ENCODE assay signal across 10 cellular contexts in the genomic region with DNA sequence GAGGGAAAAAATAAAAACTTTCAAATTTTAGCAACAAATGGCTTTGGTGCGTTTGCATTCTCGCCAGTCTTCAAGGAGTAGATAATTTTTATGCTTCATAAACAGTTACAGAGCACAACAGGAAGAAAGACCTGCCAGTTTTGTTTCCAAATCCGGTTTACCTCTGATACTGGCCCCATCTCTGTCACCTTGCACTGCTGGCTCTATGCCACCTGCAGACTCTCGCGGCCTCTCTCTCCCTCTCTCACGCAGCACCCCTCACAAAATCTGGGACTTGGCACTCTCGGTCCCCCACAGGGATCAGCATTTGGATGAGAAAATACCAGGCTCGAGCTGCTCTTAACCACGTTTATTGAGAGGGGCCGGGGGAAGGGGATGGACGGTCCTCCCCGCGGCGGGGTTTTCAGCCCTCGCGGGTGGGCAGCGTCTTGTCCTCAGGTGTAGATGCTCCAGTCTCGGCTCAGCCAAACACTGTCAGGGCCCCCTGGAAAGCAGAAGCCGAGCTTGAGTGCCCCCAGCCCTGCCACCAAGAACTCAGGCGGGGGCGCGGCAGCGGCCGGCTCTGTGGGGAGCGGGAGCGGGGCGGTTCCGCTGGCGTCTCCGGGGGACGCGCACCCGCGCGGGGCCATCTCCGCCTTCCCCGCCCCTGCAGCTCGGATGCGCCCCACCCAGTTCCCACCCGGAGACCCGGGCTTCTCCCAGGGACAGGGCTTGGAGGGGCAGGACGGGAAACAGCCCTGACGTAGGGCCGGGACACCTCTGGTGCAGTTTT. TPM values are rescaled to one million over a fixed set of nuclear protein-coding genes. Genes with fewer than 3 reads are reported as not detected.
DNase-seq lines count a peak whose midpoint lies in the region; ATAC-seq, FAIRE-seq and TF ChIP-seq lines count a peak whose summit lies in the region.
"Had no signal": no experiment of that assay in that cellular context is flagged by ENCODE, and none has a peak within 500 bp of the region (broad histone marks: within the 10 kb centered on the region; RNA-seq: fewer than 3 reads in every experiment).

No MANE protein-coding gene starts in this region.

- H4K20me1 ChIP-seq in H1 (replicated peaks in 1 of 2; ENCODE audit: control insufficient read depth in 1 of 2, insufficient read depth in 2 of 2, low read length in 2 of 2), result peaks cover 0 to 4% of the 10 kb centered on the region in 2 experiments

- H2AFZ ChIP-seq in H1 (ENCODE audit: low read length), result 0 out of 2 replicates have a peak overlapping the region, but pooled peaks have one; percentile 50
- H2AFZ ChIP-seq in trophoblast cell (ENCODE audit: insufficient read depth, low read length, poor library complexity), result no peak overlapping the region

- CTCF ChIA-PET in H1 (lab: Charles Lee; ENCODE audit: partially characterized antibody), result interaction anchor here (0.6 to 1.6 kb wide), 5 partner anchors 17 to 79 kb away, joined by 3 to 5 read pairs (median 4); no protein-coding TSS in a partner anchor

- in situ Hi-C loops in transverse colon (cut with MboI; ENCODE audit: low pct_ligation_motif_present in 1 of 4, low pct_unique_long_range_greater_than_20kb in 1 of 4, low sequenced_read_pairs in 3 of 4), result no loop called here

- H4K91ac ChIP-seq in H1 (replicated peaks; ENCODE audit: insufficient read length, low read length) (no peak overlapping the region), trophoblast cell (ENCODE audit: low read depth, low read length) (no peak overlapping the region)

- no peak overlapping the region for H3K56ac ChIP-seq in H1 (replicated peaks; ENCODE audit: insufficient read length, low read depth, low read length)

- H3K4me1 ChIP-seq in H1 (replicated peaks in 1 of 4; ENCODE audit: control insufficient read depth in 3 of 4, insufficient read depth in 4 of 4, low read length in 3 of 4) (peaks cover 0 to 9% (median 3%) of the 10 kb centered on the region in 4 experiments; a peak in 5 of 7 replicates), trophoblast cell (ENCODE audit: control insufficient read depth in 1 of 2, insufficient read depth in 2 of 2, low read length in 2 of 2) (peaks cover 0 to 8% of the 10 kb centered on the region in 2 experiments), transverse colon (peaks cover 0 to 13% (median 5%) of the 10 kb centered on the region in 4 donors)

- H3K9me3 ChIP-seq in MG63 (peaks cover 3% of the 10 kb centered on the region; the same call in 1 of the 2 replicates), H1 (ENCODE audit: insufficient read depth in 2 of 2, low read depth in 1 of 2, low read length in 1 of 2) (no peaks in the 10 kb centered on the region), trophoblast cell (ENCODE audit: insufficient read depth, low read depth, low read length) (peaks cover 2% of the 10 kb centered on the region), transverse colon (no peaks in the 10 kb centered on the region)

- no peak for FAIRE-seq in H1 (lab: Jason Lieb, UNC)

- H3K23ac ChIP-seq in H1 (ENCODE audit: insufficient read length), result no peak overlapping the region
- no peak overlapping the region for H3K23ac ChIP-seq in trophoblast cell (ENCODE audit: low read length)

- no peak overlapping the region for H3K27ac ChIP-seq in H1 (ENCODE audit: low read depth, low read length)
- no peak overlapping the region for H3K27ac ChIP-seq in trophoblast cell (ENCODE audit: low read depth, low read length)
- H3K27ac ChIP-seq in transverse colon, result no peak overlapping the region

- peaks cover 17% of the 10 kb centered on the region; the same call in 1 of the 2 replicates for H3K23me2 ChIP-seq in H1 (ENCODE audit: low read depth, low read length)

- no peak overlapping the region for H2BK15ac ChIP-seq in H1 (ENCODE audit: low read length)

- no peak overlapping the region for H2BK5ac ChIP-seq in H1 (ENCODE audit: low read depth, low read length)
- no peak overlapping the region for H2BK5ac ChIP-seq in trophoblast cell (ENCODE audit: low read depth, low read length, poor library complexity)

- H3K79me1 ChIP-seq in H1 (ENCODE audit: low read depth, low read length), result no peaks in the 10 kb centered on the region
- no peaks in the 10 kb centered on the region for H3K79me1 ChIP-seq in trophoblast cell (ENCODE audit: low read length)

- no peak overlapping the region for H3K9ac ChIP-seq in H1 (replicated peaks in 1 of 4; ENCODE audit: extremely low read depth in 1 of 4, low read depth in 3 of 4, low read length in 3 of 4)
- H3K9ac ChIP-seq in trophoblast cell (ENCODE audit: low read length), result no peak overlapping the region

- no peak overlapping the region for H4K12ac ChIP-seq in trophoblast cell (ENCODE audit: low read depth, low read length)

- peak overlapping the region; percentile 85 to 97 for H3K4me2 ChIP-seq in H1 (ENCODE audit: insufficient read depth in 1 of 2, low read depth in 2 of 2, low read length in 2 of 2)
- peak overlapping the region; percentile 63 for H3K4me2 ChIP-seq in trophoblast cell (ENCODE audit: low read length)

- H4K5ac ChIP-seq in H1 (ENCODE audit: insufficient read length, low read depth, low read length), result no peak overlapping the region

- H2AK5ac ChIP-seq in H1 (ENCODE audit: low read depth, low read length) (no peak overlapping the region), trophoblast cell (ENCODE audit: low read length) (no peak overlapping the region)

- no peak for TF ChIP-seq POLR2A in H1 (IDR thresholded peaks at IDR 0.05; ENCODE audit: control extremely low read depth in 1 of 2, low read depth in 2 of 2, low read length in 2 of 2)
- no peak for TF ChIP-seq POLR2A in transverse colon (IDR thresholded peaks at IDR 0.05)

- H3K36me3 ChIP-seq in GM06990 (ENCODE audit: control insufficient read depth, insufficient read depth, low read length) (no peaks in the 10 kb centered on the region), MG63 (no peaks in the 10 kb centered on the region), H1 (ENCODE audit: control insufficient read depth in 2 of 4, insufficient read depth in 4 of 4, low read length in 3 of 4) (no peaks in the 10 kb centered on the region; a peak in 1 of 8 replicates), trophoblast cell (ENCODE audit: control insufficient read depth in 1 of 2, insufficient read depth in 2 of 2, low read length in 2 of 2) (no peaks in the 10 kb centered on the region), transverse colon (no peaks in the 10 kb centered on the region)

- H3K14ac ChIP-seq in H1 (ENCODE audit: insufficient read length), result no peak overlapping the region
- no peak overlapping the region for H3K14ac ChIP-seq in trophoblast cell (ENCODE audit: low read length)

- TF ChIP-seq EP300 in H1 (IDR thresholded peaks at IDR 0.05; ENCODE audit: borderline replicate concordance in 1 of 2, low read depth in 2 of 2, low read length in 2 of 2), result no peak
- TF ChIP-seq EP300 in transverse colon (IDR thresholded peaks at IDR 0.05; ENCODE audit: low read depth), result no peak

- WGBS in H1 (ENCODE audit: extremely low coverage in 1 of 2, insufficient coverage in 1 of 2, insufficient read length in 1 of 2, insufficient replicate concordance in 2 of 2, low coverage in 1 of 2, low lambda C conversion rate in 2 of 2, missing lambda C conversion rate in 1 of 2), 2 experiments, result 30% methylated on average over 14 of the region's 44 CpGs; no CpG with 5 or more reads in 1 of the 2 experiments
- WGBS in trophoblast cell (ENCODE audit: extremely low coverage, insufficient coverage, insufficient read length), result no CpG with 5 or more reads among the region's 44 CpGs
- WGBS in transverse colon (ENCODE audit: low coverage in 1 of 2), 2 donors, result 11% methylated on average over 23 of the region's 44 CpGs; no CpG with 5 or more reads in 1 of the 2 donors

- H3K4ac ChIP-seq in H1 (replicated peaks; ENCODE audit: insufficient read length, low read depth, low read length) (no peak overlapping the region), trophoblast cell (ENCODE audit: low read depth, low read length) (no peak overlapping the region)

- ATAC-seq in GM21825 (IDR thresholded peaks at IDR 0.05; ENCODE audit: unreplicated experiment), result no peak

- peak overlapping the region; percentile 24 for H3K4me3 ChIP-seq in GM06990 (replicated peaks; ENCODE audit: low read depth, low read length)
- peak overlapping the region; percentile 15; the same call in 1 of the 2 replicates for H3K4me3 ChIP-seq in MG63
- peak overlapping the region; percentile 17 to 69 (median 46); a peak in 7 of 8 replicates for H3K4me3 ChIP-seq in H1 (ENCODE audit: extremely low read depth in 1 of 4, insufficient read depth in 2 of 4, low read depth in 3 of 4, low read length in 4 of 4)
- H3K4me3 ChIP-seq in trophoblast cell (ENCODE audit: low read depth, low read length), result no peak overlapping the region
- no peak overlapping the region for H3K4me3 ChIP-seq in transverse colon

- H3K27me3 ChIP-seq in GM06990 (replicated peaks; ENCODE audit: control insufficient read depth, insufficient read depth, low read length) (no peaks in the 10 kb centered on the region), MG63 (peaks cover 37% of the 10 kb centered on the region), H1 (replicated peaks in 1 of 4; ENCODE audit: control insufficient read depth in 3 of 4, extremely low read depth in 1 of 4, insufficient read depth in 3 of 4, low read length in 3 of 4) (peaks cover 22 to 51% (median 40%) of the 10 kb centered on the region in 4 experiments), trophoblast cell (ENCODE audit: insufficient read depth, low read length) (peaks cover 20% of the 10 kb centered on the region), transverse colon (peaks cover 55% of the 10 kb centered on the region)

- POLR2A ChIA-PET in H1 (lab: Charles Lee; ENCODE audit: partially characterized antibody), result interaction anchor here (0.6 to 2.3 kb wide), 2 partner anchors 10 to 13 kb away, joined by 3 to 9 read pairs; no protein-coding TSS in a partner anchor

- TF ChIP-seq CTCF in GM06990 (IDR thresholded peaks at IDR 0.05; ENCODE audit: insufficient read depth, low read length, poor library complexity, severe bottlenecking) (no peak), H1 (IDR thresholded peaks at IDR 0.05; ENCODE audit: control extremely low read depth in 1 of 3, insufficient read depth in 1 of 3, low read depth in 1 of 3, low read length in 3 of 3) (no peak), transverse colon (IDR thresholded peaks at IDR 0.05) (no peak)

- no peak overlapping the region for H2BK20ac ChIP-seq in H1 (ENCODE audit: low read length)

- no peak overlapping the region for H4K8ac ChIP-seq in H1 (ENCODE audit: extremely low read depth, insufficient read depth, low read length)
- no peak overlapping the region for H4K8ac ChIP-seq in trophoblast cell (ENCODE audit: low read depth, low read length)

- intact Hi-C loops in transverse colon (cut with DNase I; ENCODE audit: low total_unique reads), result no loop called here

- no peak overlapping the region for H3K18ac ChIP-seq in H1 (ENCODE audit: extremely low read depth, low read length)
- H3K18ac ChIP-seq in trophoblast cell (ENCODE audit: low read length), result no peak overlapping the region

- DNase-seq in GM06990 (ENCODE audit: extremely low read depth, insufficient read length) (no peak), MG63 (no peak), H1 (ENCODE audit: low read depth in 1 of 2, low spot score in 2 of 2) (peak in 1 of 2 experiments; percentile 57), trophoblast cell (no peak), transverse colon (no peak), cortex of kidney (lab: John Stamatoyannopoulos, UW) (no peak)
- DNase-seq: DND-41, NCI-H510A had no signal

- TF ChIP-seq RAD21 in H1 (IDR thresholded peaks at IDR 0.05 in 1 of 2, conservative IDR thresholded peaks at IDR 0.05 in 1 of 2; ENCODE audit: low read depth in 2 of 2, low read length in 2 of 2), result no peak

- no peak overlapping the region for H2BK12ac ChIP-seq in H1 (ENCODE audit: low read depth, low read length)
- H2BK12ac ChIP-seq in trophoblast cell (ENCODE audit: low read length), result no peak overlapping the region

- H2BK120ac ChIP-seq in H1 (replicated peaks; ENCODE audit: low read depth, low read length) (no peak overlapping the region), trophoblast cell (ENCODE audit: insufficient read depth, low read length, poor library complexity) (no peak overlapping the region)

- no peaks in the 10 kb centered on the region for H3K79me2 ChIP-seq in H1 (ENCODE audit: control insufficient read depth in 1 of 2, insufficient read depth in 2 of 2, low read length in 2 of 2)
- H3K79me2 ChIP-seq in trophoblast cell (ENCODE audit: control insufficient read depth, insufficient read depth, low read length, poor library complexity), result no peaks in the 10 kb centered on the region

RNA-seq across cellular contexts. Expression of a gene that starts 1.3 kb away (rescaled TPM):
- total RNA-seq in MG63 (2014; rRNA removed; shearing (Covaris generic); ENCODE audit: low replicate concordance), result not detected in 2 replicates
- not detected in 2 replicates for total RNA-seq in H1 (2021; fragmentation: NEBNext Ultra II Directional; extraction: Animal tissue kit (Norgen Biotek cat#: 25700))
- 0.20 TPM in 1 of 2 replicates, not detected in the other for polyA plus RNA-seq in H1 (2011; rRNA removed)
- not detected for polyA plus RNA-seq in H1 (2011; cell fraction: cytosol; rRNA removed)
- 0.31 TPM for polyA plus RNA-seq in H1 (2011; cell fraction: nucleus; rRNA removed)
- not detected in 4 replicates for polyA plus RNA-seq in H1 (2012, experiment 1 of 2)
- not detected for polyA plus RNA-seq in H1 (2012, experiment 2 of 2)
- 0.18 TPM for polyA plus RNA-seq in H1 (2013, experiment 1 of 2)
- 0.24 TPM for polyA plus RNA-seq in H1 (2013, experiment 2 of 2)
- polyA minus RNA-seq in H1 (2011; rRNA and poly(A)+ RNA removed), result not detected in 2 replicates
- polyA minus RNA-seq in H1 (2011; cell fraction: cytosol; rRNA and poly(A)+ RNA removed), result not detected
- not detected for polyA minus RNA-seq in H1 (2011; cell fraction: nucleus; rRNA and poly(A)+ RNA removed)
- polyA plus RNA-seq in trophoblast cell (2013), result not detected in 2 replicates
- not detected for total RNA-seq in transverse colon
- total RNA-seq: HT1080 had no signal

RNA-seq across cellular contexts. Expression of a gene that starts 59.4 kb away (rescaled TPM):
- total RNA-seq in MG63 (2014; rRNA removed; shearing (Covaris generic); ENCODE audit: low replicate concordance), result 0.10 and 1.3 TPM in 2 replicates
- 7.7 TPM in 2 replicates for total RNA-seq in H1 (2021; fragmentation: NEBNext Ultra II Directional; extraction: Animal tissue kit (Norgen Biotek cat#: 25700))
- polyA plus RNA-seq in H1 (2011; rRNA removed), result 6.5 and 8.5 TPM in 2 replicates
- 8.5 TPM for polyA plus RNA-seq in H1 (2011; cell fraction: cytosol; rRNA removed)
- 32.2 TPM for polyA plus RNA-seq in H1 (2011; cell fraction: nucleus; rRNA removed)
- polyA plus RNA-seq in H1 (2012, experiment 1 of 2), result 6.1 to 9.2 TPM (median 6.8 TPM) in 4 replicates
- polyA plus RNA-seq in H1 (2012, experiment 2 of 2), result 6.1 TPM
- polyA plus RNA-seq in H1 (2013, experiment 1 of 2), result 7.0 TPM
- 7.1 TPM for polyA plus RNA-seq in H1 (2013, experiment 2 of 2)
- 7.1 and 11.7 TPM in 2 replicates for polyA minus RNA-seq in H1 (2011; rRNA and poly(A)+ RNA removed)
- 8.1 TPM for polyA minus RNA-seq in H1 (2011; cell fraction: cytosol; rRNA and poly(A)+ RNA removed)
- polyA minus RNA-seq in H1 (2011; cell fraction: nucleus; rRNA and poly(A)+ RNA removed), result 14.3 TPM
- 0.54 and 0.57 TPM in 2 replicates for polyA plus RNA-seq in trophoblast cell (2013)
- 10 to 100 TPM in 1 of 4 donors, 1 to 10 TPM in 3; 1.8 to 16.1 (median 4.0) TPM for total RNA-seq in transverse colon

Comparison
In these comparisons a context has a peak if more than half of its experiments do, and no peak if none do; other contexts are left out.
1. H3K4me3 ChIP-seq: peak in GM06990 (single experiment), MG63 (single experiment) and H1 (4 of 4); none in trophoblast cell (single experiment) and transverse colon (0 of 4).